ENCODE assay signal across 9 cellular contexts in genomic region chr19:39430675-39431593, GRCh38. TPM values are rescaled to one million over a fixed set of nuclear protein-coding genes. Genes with fewer than 3 reads are reported as not detected.
DNase-seq lines count a peak whose midpoint lies in the region; ATAC-seq and TF ChIP-seq lines count a peak whose summit lies in the region.
"Had no signal": no experiment of that assay in that cellular context is flagged by ENCODE, and none has a peak within 500 bp of the region (broad histone marks: within the 10 kb centered on the region; RNA-seq: fewer than 3 reads in every experiment).

No MANE protein-coding gene starts in this region.

- TF ChIP-seq CTCF in AG04450 (IDR thresholded peaks at IDR 0.05; ENCODE audit: low read depth, low read length) (no peak), OCI-LY7 (conservative IDR thresholded peaks at IDR 0.05; ENCODE audit: low read length) (no peak), left ventricle myocardium inferior (IDR thresholded peaks at IDR 0.05; ENCODE audit: borderline replicate concordance) (no peak), spleen (IDR thresholded peaks at IDR 0.05 in 8 of 11, conservative IDR thresholded peaks at IDR 0.05 in 3 of 11) (no peak)

- no peak for TF ChIP-seq POLR2A in spleen (IDR thresholded peaks at IDR 0.05)

- peak overlapping the region; percentile 54 for H3K4me3 Mint-ChIP-seq in activated T-cell treated with anti-CD3 and anti-CD28 coated beads, Interleukin-2, amount 50 U/mL, for 24 hours

- intact Hi-C loops in OCI-LY7 (cut with micrococcal nuclease; ENCODE audit: unreplicated experiment) (no loop called here), left ventricle myocardium inferior (cut with micrococcal nuclease) (no loop called here), spleen (cut with DNase I; ENCODE audit: low total_unique reads) (no loop called here)

- POLR2A ChIA-PET in AG04450 (lab: Yijun Ruan, JAX) (interaction anchor here (0.6 kb wide), 1 partner anchor 1942 kb away, joined by 3 read pairs; no protein-coding TSS in a partner anchor), OCI-LY7 (lab: Charles Lee) (no interaction called here)

- H3K9me3 ChIP-seq in AG04450 (ENCODE audit: control insufficient read depth, insufficient read depth, low read length) (no peaks in the 10 kb centered on the region), OCI-LY7 (ENCODE audit: low read length) (no peaks in the 10 kb centered on the region), left ventricle myocardium inferior (replicated peaks) (no peaks in the 10 kb centered on the region), spleen (no peaks in the 10 kb centered on the region)
- H3K9me3 ChIP-seq: ovary had no signal

- H3K4me2 ChIP-seq in OCI-LY7 (ENCODE audit: low read length): no peak overlapping the region

- WGBS in spleen, 5 donors: 39 to 55% (median 47%) methylated on average over 22 to 25 of the region's 25 CpGs

- no peaks in the 10 kb centered on the region for H3K9me3 Mint-ChIP-seq in activated T-cell treated with anti-CD3 and anti-CD28 coated beads, Interleukin-2, amount 50 U/mL, for 24 hours

- H3K36me3 Mint-ChIP-seq in activated T-cell treated with anti-CD3 and anti-CD28 coated beads, Interleukin-2, amount 50 U/mL, for 24 hours (ENCODE audit: low read depth): peaks cover 55% of the 10 kb centered on the region

- peaks cover 30% of the 10 kb centered on the region for H3K79me2 ChIP-seq in OCI-LY7 (ENCODE audit: insufficient read depth, low read depth, low read length)

- H3K4me1 Mint-ChIP-seq in activated T-cell treated with anti-CD3 and anti-CD28 coated beads, Interleukin-2, amount 50 U/mL, for 24 hours (ENCODE audit: low read depth): peaks cover 48% of the 10 kb centered on the region

- peaks cover 56% of the 10 kb centered on the region for H3K36me3 ChIP-seq in OCI-LY7 (ENCODE audit: insufficient read depth, low read length)
- peaks cover 32% of the 10 kb centered on the region for H3K36me3 ChIP-seq in left ventricle myocardium inferior
- H3K36me3 ChIP-seq in spleen: peaks cover 0 to 40% (median 28%) of the 10 kb centered on the region in 6 donors
- H3K36me3 ChIP-seq: ovary had no signal

- peak overlapping the region; percentile 99 for H3K27ac ChIP-seq in AG04450 (ENCODE audit: low read depth, low read length)
- peak overlapping the region; percentile 11 for H3K27ac ChIP-seq in OCI-LY7 (ENCODE audit: low read depth, low read length, poor library complexity, severe bottlenecking)
- peak overlapping the region; percentile 73 for H3K27ac ChIP-seq in left ventricle myocardium inferior (replicated peaks)
- H3K27ac ChIP-seq in spleen: peak overlapping the region; percentile 57 to 88 (median 77)
- H3K27ac ChIP-seq: ovary had no signal

- no peak overlapping the region for H2AFZ ChIP-seq in OCI-LY7 (ENCODE audit: low read length)

- no peaks in the 10 kb centered on the region for H3K27me3 ChIP-seq in AG04450 (ENCODE audit: control insufficient read depth, insufficient read depth, low read length)
- H3K27me3 ChIP-seq in left ventricle myocardium inferior (ENCODE audit: low read depth): no peaks in the 10 kb centered on the region
- no peaks in the 10 kb centered on the region for H3K27me3 ChIP-seq in spleen (replicated peaks in 1 of 7)
- H3K27me3 ChIP-seq: ovary had no signal

- CTCF ChIA-PET in AG04450 (lab: Charles Lee) (interaction anchor here (0.6 kb wide), 1 partner anchor 10 kb away, joined by 6 read pairs; no protein-coding TSS in a partner anchor), OCI-LY7 (lab: Charles Lee; ENCODE audit: unreplicated experiment) (no interaction called here)

- no TSS peak for BruUV-seq in OCI-LY7 (replicated peaks; lab: Mats Ljungman, UMichigan)

- peak overlapping the region; percentile 97 for H3K27ac Mint-ChIP-seq in activated T-cell treated with anti-CD3 and anti-CD28 coated beads, Interleukin-2, amount 50 U/mL, for 24 hours

- DNase-seq in AG04450 (ENCODE audit: low read depth, low spot score) (peak; percentile 85), OCI-LY7 (ENCODE audit: low spot score) (peak; percentile 34), left ventricle myocardium inferior (no peak), spleen (peak; percentile 75), ecto neural progenitor cell (ENCODE audit: low spot score) (no peak)
- DNase-seq in activated T-cell treated with anti-CD3 and anti-CD28 coated beads, Interleukin-2, amount 50 U/mL, for 24 hours: peak; percentile 77

- H3K4me1 ChIP-seq in OCI-LY7 (ENCODE audit: insufficient read depth, low read length, poor library complexity, severe bottlenecking): peaks cover 18% of the 10 kb centered on the region
- peaks cover 53% of the 10 kb centered on the region for H3K4me1 ChIP-seq in left ventricle myocardium inferior
- peaks cover 21 to 71% (median 44%) of the 10 kb centered on the region in 6 donors for H3K4me1 ChIP-seq in spleen

- no peaks in the 10 kb centered on the region for H3K27me3 Mint-ChIP-seq in activated T-cell treated with anti-CD3 and anti-CD28 coated beads, Interleukin-2, amount 50 U/mL, for 24 hours

- 0 out of 2 replicates have a peak overlapping the region, but pooled peaks have one; percentile 3 for H3K4me3 ChIP-seq in AG04450 (ENCODE audit: low read depth, low read length)
- H3K4me3 ChIP-seq in OCI-LY7 (ENCODE audit: low read depth, low read length, poor library complexity, severe bottlenecking): no peak overlapping the region
- peak overlapping the region; percentile 13 for H3K4me3 ChIP-seq in left ventricle myocardium inferior
- peak overlapping the region in 1 of 8 donors; percentile 32 for H3K4me3 ChIP-seq in spleen
- H3K4me3 ChIP-seq: ovary had no signal

- peak; percentile 50 for ATAC-seq in GM21529 (IDR thresholded peaks at IDR 0.05; ENCODE audit: unreplicated experiment)
- ATAC-seq in HG03457 (IDR thresholded peaks at IDR 0.05; ENCODE audit: unreplicated experiment): no peak

- H4K20me1 ChIP-seq in OCI-LY7 (ENCODE audit: insufficient read depth, low read length): peaks cover 17% of the 10 kb centered on the region

- H3K9me2 ChIP-seq in OCI-LY7 (ENCODE audit: insufficient read depth, low read length): no peaks in the 10 kb centered on the region

RNA-seq across cellular contexts. Expression of gene RPS16, which starts 4.8 kb away (rescaled TPM):
- polyA plus RNA-seq in AG04450 (2011; rRNA removed): 1,488 and 2,094 TPM in 2 replicates
- polyA minus RNA-seq in AG04450 (2011; rRNA and poly(A)+ RNA removed): 1,554 and 2,030 TPM in 2 replicates
- total RNA-seq in OCI-LY7 (2014; rRNA removed; shearing (Covaris generic)): 538 and 634 TPM in 2 replicates
- total RNA-seq in OCI-LY7 (2022): 3,661 and 4,044 TPM in 2 replicates
- total RNA-seq in left ventricle myocardium inferior: 1,107 TPM
- total RNA-seq in spleen: 1,000 to 10,000 TPM; 1,378 to 2,109 (median 1,598) TPM
- 1,000 to 10,000 TPM; 5,364 to 5,747 (median 5,635) TPM for polyA plus RNA-seq in spleen

RNA-seq across cellular contexts. Expression of gene SUPT5H, which starts 14.4 kb away (rescaled TPM):
- polyA plus RNA-seq in AG04450 (2011; rRNA removed) (75.3 and 78.0 TPM in 2 replicates), spleen (100 to 1,000 TPM in 2 of 3 donors, 10 to 100 TPM in 1; 95.8 to 225 (median 198) TPM)
- 84.5 and 96.0 TPM in 2 replicates for polyA minus RNA-seq in AG04450 (2011; rRNA and poly(A)+ RNA removed)
- 70.1 and 74.6 TPM in 2 replicates for total RNA-seq in OCI-LY7 (2014; rRNA removed; shearing (Covaris generic))
- total RNA-seq in OCI-LY7 (2022) (168 and 175 TPM in 2 replicates), left ventricle myocardium inferior (91.4 TPM), spleen (100 to 1,000 TPM; 103 to 125 (median 108) TPM)

RNA-seq across cellular contexts. Expression of gene PLEKHG2, which starts 18.5 kb away (rescaled TPM):
- polyA plus RNA-seq in AG04450 (2011; rRNA removed) (12.3 and 19.1 TPM in 2 replicates), spleen (10 to 100 TPM in 1 of 3 donors, 1 to 10 TPM in 2; 8.9 to 25.8 (median 9.5) TPM)
- 27.4 and 38.3 TPM in 2 replicates for polyA minus RNA-seq in AG04450 (2011; rRNA and poly(A)+ RNA removed)
- total RNA-seq in OCI-LY7 (2014; rRNA removed; shearing (Covaris generic)): 28.3 and 30.4 TPM in 2 replicates
- total RNA-seq in OCI-LY7 (2022) (65.9 and 68.2 TPM in 2 replicates), left ventricle myocardium inferior (14.1 TPM), spleen (100 to 1,000 TPM in 1 of 7 donors, 10 to 100 TPM in 6; 18.6 to 107 (median 48.4) TPM)

RNA-seq across cellular contexts. Expression of gene ZFP36, which starts 24.3 kb away (rescaled TPM):
- 4.1 and 8.3 TPM in 2 replicates for polyA plus RNA-seq in AG04450 (2011; rRNA removed)
- 4.6 and 6.4 TPM in 2 replicates for polyA minus RNA-seq in AG04450 (2011; rRNA and poly(A)+ RNA removed)
- 19.4 and 21.8 TPM in 2 replicates for total RNA-seq in OCI-LY7 (2014; rRNA removed; shearing (Covaris generic))
- 55.9 and 57.2 TPM in 2 replicates for total RNA-seq in OCI-LY7 (2022)
- total RNA-seq in left ventricle myocardium inferior: 34.8 TPM
- total RNA-seq in spleen: 100 to 1,000 TPM in 6 of 7 donors, 10 to 100 TPM in 1; 91.5 to 396 (median 191) TPM
- 100 to 1,000 TPM in 1 of 3 donors, 10 to 100 TPM in 2; 63.2 to 117 (median 72.6) TPM for polyA plus RNA-seq in spleen

RNA-seq across cellular contexts. Expression of gene MED29, which starts 39.8 kb away (rescaled TPM):
- 28.0 and 29.9 TPM in 2 replicates for polyA plus RNA-seq in AG04450 (2011; rRNA removed)
- 22.2 and 26.5 TPM in 2 replicates for polyA minus RNA-seq in AG04450 (2011; rRNA and poly(A)+ RNA removed)
- total RNA-seq in OCI-LY7 (2014; rRNA removed; shearing (Covaris generic)): 15.7 and 28.3 TPM in 2 replicates
- total RNA-seq in OCI-LY7 (2022): 31.2 and 31.3 TPM in 2 replicates
- 25.7 TPM for total RNA-seq in left ventricle myocardium inferior
- total RNA-seq in spleen: 10 to 100 TPM; 25.7 to 45.7 (median 34.6) TPM
- 10 to 100 TPM; 15.5 to 28.2 (median 20.5) TPM for polyA plus RNA-seq in spleen

Comparison
In these comparisons a context has a peak if more than half of its experiments do, and no peak if none do; other contexts are left out.
1. DNase-seq: peak in AG04450 (single experiment), OCI-LY7 (single experiment), activated T-cell treated with anti-CD3 and anti-CD28 coated beads, Interleukin-2, amount 50 U/mL, for 24 hours (single experiment) and spleen (single experiment); none in left ventricle myocardium inferior (single experiment) and ecto neural progenitor cell (single experiment).
2. H3K27ac ChIP-seq: peak in every context shown above with its lines; median percentile 99 in AG04450; 77 in spleen; 73 in left ventricle myocardium inferior; 11 in OCI-LY7.